In genomic region chr4:99573735-99574368, GRCh38 we compare ENCODE assay signal across 28 cellular contexts. TPM values are rescaled to one million over a fixed set of nuclear protein-coding genes. Genes with fewer than 3 reads are reported as not detected.
"Had no signal": no experiment of that assay in that cellular context is flagged by ENCODE, and none has a peak within 500 bp of the region (broad histone marks: within the 10 kb centered on the region; RNA-seq: fewer than 3 reads in every experiment).

No MANE protein-coding gene starts in this region.

- H3K27ac ChIP-seq: prostate gland, testis, upper lobe of right lung had no signal

- H3K36me3 Mint-ChIP-seq: activated naive CD8-positive, alpha-beta T cell treated with anti-CD3 and anti-CD28 coated beads for 36 hours; memory B cell; stimulated activated effector memory CD8-positive, alpha-beta T cell treated with anti-CD3 and anti-CD28 coated beads, Interleukin-12 subunit alpha, Interleukin-12 subunit beta, amount 100 ng/mL, for 72 hours had no signal

- H3K27me3 ChIP-seq: testis, upper lobe of right lung had no signal

- H3K36me3 ChIP-seq: prostate gland, upper lobe of right lung had no signal

- DNase-seq: activated B cell treated with CpG ODN at 0.5 μM for 24 hours; activated CD4-positive, alpha-beta T cell treated with anti-CD3 and anti-CD28 coated beads for 36 hours; activated CD4-positive, alpha-beta T cell treated with anti-CD3 and anti-CD28 coated beads, Interleukin-2, amount 50 U/mL, for 4 hours; activated CD8-positive, alpha-beta memory T cell treated with anti-CD3 and anti-CD28 coated beads, Interleukin-2, amount 50 U/mL, for 48 hours; activated naive CD4-positive, alpha-beta T cell treated with Interleukin-2 at 50 U/mL for 16 hours; activated naive CD8-positive, alpha-beta T cell treated with anti-CD3 and anti-CD28 coated beads for 36 hours; activated T-cell treated with anti-CD3 and anti-CD28 coated beads, Interleukin-2, amount 50 U/mL, for 4 hours; central memory CD4-positive, alpha-beta T cell; dermis blood vessel endothelial cell; effector CD8-positive, alpha-beta T cell; erythroblast; foreskin melanocyte; glutamatergic neuron; hippocampal formation; nephron progenitor cell; right cardiac atrium; stimulated activated CD4-positive, alpha-beta T cell treated with anti-CD3 and anti-CD28 coated beads, Interleukin-2, amount 100 ng/mL, for 24 hours; SW 1271; T-helper 17 cell; testis; upper lobe of right lung had no signal

- H3K27ac Mint-ChIP-seq: activated CD4-positive, alpha-beta T cell treated with anti-CD3 and anti-CD28 coated beads for 36 hours; activated naive CD8-positive, alpha-beta T cell treated with anti-CD3 and anti-CD28 coated beads for 36 hours; activated T-helper 2 cell treated with anti-CD3 and anti-CD28 coated beads, Interferon-gamma antibody, Interleukin-2, Interleukin-4, amounts not matched to agents 10 μg/mL and 5 μg/mL and 100 μg/mL, durations not matched to agents 14 hours and 24 hours and 36 hours; nephron progenitor cell; stimulated activated effector memory CD8-positive, alpha-beta T cell treated with anti-CD3 and anti-CD28 coated beads, Interleukin-12 subunit alpha, Interleukin-12 subunit beta, amount 100 ng/mL, for 72 hours; T-helper 17 cell had no signal

- H3K9me3 ChIP-seq: prostate gland, testis, upper lobe of right lung had no signal

- H3K4me1 Mint-ChIP-seq: activated CD4-positive, alpha-beta T cell treated with anti-CD3 and anti-CD28 coated beads for 36 hours; activated naive CD8-positive, alpha-beta T cell treated with anti-CD3 and anti-CD28 coated beads for 36 hours; nephron progenitor cell; stimulated activated effector memory CD8-positive, alpha-beta T cell treated with anti-CD3 and anti-CD28 coated beads, Interleukin-12 subunit alpha, Interleukin-12 subunit beta, amount 100 ng/mL, for 72 hours had no signal

- H3K27me3 Mint-ChIP-seq: memory B cell had no signal

- H3K4me1 ChIP-seq: prostate gland, testis, upper lobe of right lung had no signal

- H3K9me3 Mint-ChIP-seq: activated B cell treated with CpG ODN at 0.5 μM for 24 hours; activated naive CD8-positive, alpha-beta T cell treated with anti-CD3 and anti-CD28 coated beads for 36 hours; activated T-cell treated with anti-CD3 and anti-CD28 coated beads, Interleukin-2, amount 50 U/mL, for 4 hours; activated T-helper 2 cell treated with anti-CD3 and anti-CD28 coated beads, Interferon-gamma antibody, Interleukin-2, Interleukin-4, amounts not matched to agents 10 μg/mL and 5 μg/mL and 100 μg/mL, durations not matched to agents 14 hours and 24 hours and 36 hours; memory B cell; nephron progenitor cell; stimulated activated effector memory CD8-positive, alpha-beta T cell treated with anti-CD3 and anti-CD28 coated beads, Interleukin-12 subunit alpha, Interleukin-12 subunit beta, amount 100 ng/mL, for 72 hours had no signal

- ATAC-seq: activated CD4-positive, alpha-beta T cell treated with anti-CD3 and anti-CD28 coated beads for 36 hours; activated T-cell treated with anti-CD3 and anti-CD28 coated beads, Interleukin-2, amount 50 U/mL, for 4 hours; right cardiac atrium; stimulated activated effector memory CD8-positive, alpha-beta T cell treated with anti-CD3 and anti-CD28 coated beads, Interleukin-12 subunit alpha, Interleukin-12 subunit beta, amount 100 ng/mL, for 72 hours; T-helper 17 cell; upper lobe of right lung had no signal

- H3K4me3 Mint-ChIP-seq: activated CD4-positive, alpha-beta T cell treated with anti-CD3 and anti-CD28 coated beads for 36 hours; activated naive CD8-positive, alpha-beta T cell treated with anti-CD3 and anti-CD28 coated beads for 36 hours; activated T-cell treated with anti-CD3 and anti-CD28 coated beads, Interleukin-2, amount 50 U/mL, for 4 hours; nephron progenitor cell; stimulated activated effector memory CD8-positive, alpha-beta T cell treated with anti-CD3 and anti-CD28 coated beads, Interleukin-12 subunit alpha, Interleukin-12 subunit beta, amount 100 ng/mL, for 72 hours; T-helper 17 cell had no signal

- H3K4me3 ChIP-seq: prostate gland, testis, upper lobe of right lung had no signal

- FAIRE-seq: astrocyte had no signal

RNA-seq across cellular contexts. Expression of gene MTTP, which starts 0.8 kb away (rescaled TPM):
- total RNA-seq: activated CD8-positive, alpha-beta memory T cell treated with anti-CD3 and anti-CD28 coated beads for 36 hours; activated T-cell treated with anti-CD3 and anti-CD28 coated beads, Interleukin-2, amount 50 U/mL, for 4 hours; activated T-helper 2 cell treated with anti-CD3 and anti-CD28 coated beads, Interferon-gamma antibody, Interleukin-2, Interleukin-4, amounts not matched to agents 10 μg/mL and 5 μg/mL and 100 μg/mL, durations not matched to agents 14 hours and 24 hours and 36 hours; dermis blood vessel endothelial cell; osteoblast; T-helper 17 cell had no signal
